1 cellular context compared by ENCODE assay signal in genomic region chr6:80020381-80021120, GRCh38.
TF ChIP-seq lines count a peak whose summit lies in the region.

No MANE protein-coding gene starts in this region.

TF ChIP-seq in WTC11, 78 proteins besides CTCF, POLR2A, EP300 and RAD21 (continued from another document):
- TF ChIP-seq, protein P1, sequence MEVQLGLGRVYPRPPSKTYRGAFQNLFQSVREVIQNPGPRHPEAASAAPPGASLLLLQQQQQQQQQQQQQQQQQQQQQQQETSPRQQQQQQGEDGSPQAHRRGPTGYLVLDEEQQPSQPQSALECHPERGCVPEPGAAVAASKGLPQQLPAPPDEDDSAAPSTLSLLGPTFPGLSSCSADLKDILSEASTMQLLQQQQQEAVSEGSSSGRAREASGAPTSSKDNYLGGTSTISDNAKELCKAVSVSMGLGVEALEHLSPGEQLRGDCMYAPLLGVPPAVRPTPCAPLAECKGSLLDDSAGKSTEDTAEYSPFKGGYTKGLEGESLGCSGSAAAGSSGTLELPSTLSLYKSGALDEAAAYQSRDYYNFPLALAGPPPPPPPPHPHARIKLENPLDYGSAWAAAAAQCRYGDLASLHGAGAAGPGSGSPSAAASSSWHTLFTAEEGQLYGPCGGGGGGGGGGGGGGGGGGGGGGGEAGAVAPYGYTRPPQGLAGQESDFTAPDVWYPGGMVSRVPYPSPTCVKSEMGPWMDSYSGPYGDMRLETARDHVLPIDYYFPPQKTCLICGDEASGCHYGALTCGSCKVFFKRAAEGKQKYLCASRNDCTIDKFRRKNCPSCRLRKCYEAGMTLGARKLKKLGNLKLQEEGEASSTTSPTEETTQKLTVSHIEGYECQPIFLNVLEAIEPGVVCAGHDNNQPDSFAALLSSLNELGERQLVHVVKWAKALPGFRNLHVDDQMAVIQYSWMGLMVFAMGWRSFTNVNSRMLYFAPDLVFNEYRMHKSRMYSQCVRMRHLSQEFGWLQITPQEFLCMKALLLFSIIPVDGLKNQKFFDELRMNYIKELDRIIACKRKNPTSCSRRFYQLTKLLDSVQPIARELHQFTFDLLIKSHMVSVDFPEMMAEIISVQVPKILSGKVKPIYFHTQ (CRISPR knock-in tag; IDR thresholded peaks at IDR 0.05), result no peak
- TF ChIP-seq, protein P2, sequence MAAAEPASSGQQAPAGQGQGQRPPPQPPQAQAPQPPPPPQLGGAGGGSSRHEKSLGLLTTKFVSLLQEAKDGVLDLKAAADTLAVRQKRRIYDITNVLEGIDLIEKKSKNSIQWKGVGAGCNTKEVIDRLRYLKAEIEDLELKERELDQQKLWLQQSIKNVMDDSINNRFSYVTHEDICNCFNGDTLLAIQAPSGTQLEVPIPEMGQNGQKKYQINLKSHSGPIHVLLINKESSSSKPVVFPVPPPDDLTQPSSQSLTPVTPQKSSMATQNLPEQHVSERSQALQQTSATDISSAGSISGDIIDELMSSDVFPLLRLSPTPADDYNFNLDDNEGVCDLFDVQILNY (CRISPR knock-in tag; IDR thresholded peaks at IDR 0.05), result no peak
- TF ChIP-seq IRF1 (CRISPR knock-in tag; IDR thresholded peaks at IDR 0.05) (no peak), TP53 (CRISPR knock-in tag; IDR thresholded peaks at IDR 0.05) (no peak), CBFB (CRISPR knock-in tag; IDR thresholded peaks at IDR 0.05; ENCODE audit: low read depth) (no peak), ELF4 (CRISPR knock-in tag; IDR thresholded peaks at IDR 0.05; ENCODE audit: low read depth) (no peak), SMAD3 (CRISPR knock-in tag; IDR thresholded peaks at IDR 0.05; ENCODE audit: borderline replicate concordance) (no peak), JAZF1 (CRISPR knock-in tag; IDR thresholded peaks at IDR 0.05) (no peak), KAT7 (CRISPR knock-in tag; IDR thresholded peaks at IDR 0.05; ENCODE audit: borderline replicate concordance) (no peak)
- TF ChIP-seq, protein P3, sequence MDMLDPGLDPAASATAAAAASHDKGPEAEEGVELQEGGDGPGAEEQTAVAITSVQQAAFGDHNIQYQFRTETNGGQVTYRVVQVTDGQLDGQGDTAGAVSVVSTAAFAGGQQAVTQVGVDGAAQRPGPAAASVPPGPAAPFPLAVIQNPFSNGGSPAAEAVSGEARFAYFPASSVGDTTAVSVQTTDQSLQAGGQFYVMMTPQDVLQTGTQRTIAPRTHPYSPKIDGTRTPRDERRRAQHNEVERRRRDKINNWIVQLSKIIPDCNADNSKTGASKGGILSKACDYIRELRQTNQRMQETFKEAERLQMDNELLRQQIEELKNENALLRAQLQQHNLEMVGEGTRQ (CRISPR knock-in tag; IDR thresholded peaks at IDR 0.05), result no peak
- TF ChIP-seq, protein P4, sequence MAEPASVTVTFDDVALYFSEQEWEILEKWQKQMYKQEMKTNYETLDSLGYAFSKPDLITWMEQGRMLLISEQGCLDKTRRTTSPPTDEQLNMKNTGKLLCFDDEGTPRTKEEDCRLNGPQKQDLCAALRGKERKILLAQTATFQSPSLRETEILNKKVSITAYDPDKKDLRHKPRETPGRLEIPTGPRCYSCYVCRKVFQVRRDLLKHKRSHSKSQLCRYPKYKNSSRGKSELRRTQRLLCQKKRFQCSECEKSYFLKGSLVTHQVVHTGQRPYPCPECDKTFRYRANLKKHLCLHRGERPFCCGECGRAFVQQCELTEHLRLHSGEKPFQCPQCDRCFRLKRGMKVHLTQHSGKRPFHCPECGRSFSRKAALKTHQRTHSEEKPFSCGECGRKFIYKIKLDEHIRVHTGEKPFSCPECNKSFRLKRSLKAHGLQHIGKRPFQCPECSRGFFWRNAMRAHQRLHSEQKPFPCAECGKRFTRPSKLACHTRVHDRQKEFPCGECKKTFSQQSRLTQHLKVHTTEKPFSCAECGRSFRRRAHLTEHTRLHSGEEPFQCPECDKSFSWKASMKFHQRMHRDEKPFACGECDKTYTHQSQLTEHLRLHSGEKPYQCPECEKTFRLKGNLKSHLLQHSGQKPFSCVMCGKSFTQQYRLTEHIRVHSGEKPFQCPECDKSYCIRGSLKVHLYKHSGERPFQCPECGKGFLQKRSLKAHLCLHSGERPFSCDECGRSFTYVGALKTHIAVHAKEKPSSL (CRISPR knock-in tag; conservative IDR thresholded peaks at IDR 0.05), result no peak
- TF ChIP-seq, protein P5, sequence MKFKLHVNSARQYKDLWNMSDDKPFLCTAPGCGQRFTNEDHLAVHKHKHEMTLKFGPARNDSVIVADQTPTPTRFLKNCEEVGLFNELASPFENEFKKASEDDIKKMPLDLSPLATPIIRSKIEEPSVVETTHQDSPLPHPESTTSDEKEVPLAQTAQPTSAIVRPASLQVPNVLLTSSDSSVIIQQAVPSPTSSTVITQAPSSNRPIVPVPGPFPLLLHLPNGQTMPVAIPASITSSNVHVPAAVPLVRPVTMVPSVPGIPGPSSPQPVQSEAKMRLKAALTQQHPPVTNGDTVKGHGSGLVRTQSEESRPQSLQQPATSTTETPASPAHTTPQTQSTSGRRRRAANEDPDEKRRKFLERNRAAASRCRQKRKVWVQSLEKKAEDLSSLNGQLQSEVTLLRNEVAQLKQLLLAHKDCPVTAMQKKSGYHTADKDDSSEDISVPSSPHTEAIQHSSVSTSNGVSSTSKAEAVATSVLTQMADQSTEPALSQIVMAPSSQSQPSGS (CRISPR knock-in tag; IDR thresholded peaks at IDR 0.05; ENCODE audit: borderline replicate concordance, low read depth), result no peak
- TF ChIP-seq, protein P6, sequence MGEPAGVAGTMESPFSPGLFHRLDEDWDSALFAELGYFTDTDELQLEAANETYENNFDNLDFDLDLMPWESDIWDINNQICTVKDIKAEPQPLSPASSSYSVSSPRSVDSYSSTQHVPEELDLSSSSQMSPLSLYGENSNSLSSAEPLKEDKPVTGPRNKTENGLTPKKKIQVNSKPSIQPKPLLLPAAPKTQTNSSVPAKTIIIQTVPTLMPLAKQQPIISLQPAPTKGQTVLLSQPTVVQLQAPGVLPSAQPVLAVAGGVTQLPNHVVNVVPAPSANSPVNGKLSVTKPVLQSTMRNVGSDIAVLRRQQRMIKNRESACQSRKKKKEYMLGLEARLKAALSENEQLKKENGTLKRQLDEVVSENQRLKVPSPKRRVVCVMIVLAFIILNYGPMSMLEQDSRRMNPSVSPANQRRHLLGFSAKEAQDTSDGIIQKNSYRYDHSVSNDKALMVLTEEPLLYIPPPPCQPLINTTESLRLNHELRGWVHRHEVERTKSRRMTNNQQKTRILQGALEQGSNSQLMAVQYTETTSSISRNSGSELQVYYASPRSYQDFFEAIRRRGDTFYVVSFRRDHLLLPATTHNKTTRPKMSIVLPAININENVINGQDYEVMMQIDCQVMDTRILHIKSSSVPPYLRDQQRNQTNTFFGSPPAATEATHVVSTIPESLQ (CRISPR knock-in tag; IDR thresholded peaks at IDR 0.05), result no peak
